In genomic region chr7:151410405-151411390, GRCh38 we compare ENCODE assay signal across 9 cellular contexts. TPM values are rescaled to one million over a fixed set of nuclear protein-coding genes. Genes with fewer than 3 reads are reported as not detected.
DNase-seq lines count a peak whose midpoint lies in the region; ATAC-seq, FAIRE-seq and TF ChIP-seq lines count a peak whose summit lies in the region.
"Had no signal": no experiment of that assay in that cellular context is flagged by ENCODE, and none has a peak within 500 bp of the region (broad histone marks: within the 10 kb centered on the region; RNA-seq: fewer than 3 reads in every experiment).

No MANE protein-coding gene starts in this region.

- H3K9me3 ChIP-seq in breast epithelium, result no peaks in the 10 kb centered on the region

- CTCF ChIA-PET in MCF 10A (lab: Yijun Ruan, JAX), result no interaction called here

- H3K27me3 Mint-ChIP-seq in MCF 10A (ENCODE audit: insufficient read depth, unreplicated experiment), result peaks cover 41% of the 10 kb centered on the region
- H3K27me3 Mint-ChIP-seq in effector memory CD8-positive, alpha-beta T cell, result peaks cover 17 to 21% of the 10 kb centered on the region in 2 donors
- H3K27me3 Mint-ChIP-seq in activated T-helper 2 cell treated with anti-CD3 and anti-CD28 coated beads, Interferon-gamma antibody, Interleukin-2, Interleukin-4, amounts not matched to agents 10 μg/mL and 5 μg/mL and 100 μg/mL, durations not matched to agents 14 hours and 24 hours and 36 hours (ENCODE audit: low read depth), result peaks cover 52% of the 10 kb centered on the region

- H3K9me3 Mint-ChIP-seq in MCF 10A (ENCODE audit: unreplicated experiment), result no peaks in the 10 kb centered on the region
- no peaks in the 10 kb centered on the region for H3K9me3 Mint-ChIP-seq in effector memory CD8-positive, alpha-beta T cell
- H3K9me3 Mint-ChIP-seq in activated T-helper 2 cell treated with anti-CD3 and anti-CD28 coated beads, Interferon-gamma antibody, Interleukin-2, Interleukin-4, amounts not matched to agents 10 μg/mL and 5 μg/mL and 100 μg/mL, durations not matched to agents 14 hours and 24 hours and 36 hours, result no peaks in the 10 kb centered on the region

- peaks cover 4% of the 10 kb centered on the region in 2 donors for H3K4me1 ChIP-seq in breast epithelium

- FAIRE-seq in GM12892 (lab: Jason Lieb, UNC), result no peak

- BruUV-seq in MCF 10A (replicated peaks; lab: Mats Ljungman, UMichigan), result no TSS peak

- H3K4me3 Mint-ChIP-seq in MCF 10A (ENCODE audit: unreplicated experiment), result no peak overlapping the region
- peak overlapping the region; percentile 73 to 87 for H3K4me3 Mint-ChIP-seq in effector memory CD8-positive, alpha-beta T cell
- no peak overlapping the region for H3K4me3 Mint-ChIP-seq in activated T-helper 2 cell treated with anti-CD3 and anti-CD28 coated beads, Interferon-gamma antibody, Interleukin-2, Interleukin-4, amounts not matched to agents 10 μg/mL and 5 μg/mL and 100 μg/mL, durations not matched to agents 14 hours and 24 hours and 36 hours (ENCODE audit: low read depth)

- H3K4me3 ChIP-seq in breast epithelium, result peak overlapping the region; percentile 59 to 95 (median 77)

- H3K36me3 Mint-ChIP-seq in MCF 10A (ENCODE audit: insufficient read depth, unreplicated experiment), result no peaks in the 10 kb centered on the region
- peaks cover 47% of the 10 kb centered on the region for H3K36me3 Mint-ChIP-seq in effector memory CD8-positive, alpha-beta T cell (ENCODE audit: insufficient read depth)
- H3K36me3 Mint-ChIP-seq in activated T-helper 2 cell treated with anti-CD3 and anti-CD28 coated beads, Interferon-gamma antibody, Interleukin-2, Interleukin-4, amounts not matched to agents 10 μg/mL and 5 μg/mL and 100 μg/mL, durations not matched to agents 14 hours and 24 hours and 36 hours (ENCODE audit: low read depth), result no peaks in the 10 kb centered on the region

- no peaks in the 10 kb centered on the region for H3K36me3 ChIP-seq in breast epithelium

- H3K27ac Mint-ChIP-seq in MCF 10A (ENCODE audit: low read depth, unreplicated experiment), result no peak overlapping the region
- peak overlapping the region; percentile 93 to 98 for H3K27ac Mint-ChIP-seq in effector memory CD8-positive, alpha-beta T cell
- no peak overlapping the region for H3K27ac Mint-ChIP-seq in activated T-helper 2 cell treated with anti-CD3 and anti-CD28 coated beads, Interferon-gamma antibody, Interleukin-2, Interleukin-4, amounts not matched to agents 10 μg/mL and 5 μg/mL and 100 μg/mL, durations not matched to agents 14 hours and 24 hours and 36 hours

- intact Hi-C loops in breast epithelium (cut with DNase I; ENCODE audit: low total_unique reads) (no loop called here), MCF 10A (cut with micrococcal nuclease) (no loop called here)
- intact Hi-C loops in activated T-helper 2 cell treated with anti-CD3 and anti-CD28 coated beads, Interferon-gamma antibody, Interleukin-2, Interleukin-4, amounts not matched to agents 10 μg/mL and 5 μg/mL and 100 μg/mL, durations not matched to agents 14 hours and 24 hours and 36 hours (cut with micrococcal nuclease), result loop anchor here (5.0 kb wide), 1 partner anchor 43 kb away; no protein-coding TSS in a partner anchor

- peak overlapping the region; percentile 91 to 92 for H3K27ac ChIP-seq in breast epithelium

- TF ChIP-seq POLR2A in breast epithelium (IDR thresholded peaks at IDR 0.05) (peak; percentile 14), GM12892 (IDR thresholded peaks at IDR 0.05; ENCODE audit: low read depth, low read length) (no peak)

- peaks cover 0 to 17% of the 10 kb centered on the region in 2 donors for H3K27me3 ChIP-seq in breast epithelium

- TF ChIP-seq CTCF in breast epithelium (IDR thresholded peaks at IDR 0.05) (no peak), MCF 10A (IDR thresholded peaks at IDR 0.05; ENCODE audit: unreplicated experiment) (no peak)

- H3K4me1 Mint-ChIP-seq in MCF 10A (ENCODE audit: insufficient read depth, unreplicated experiment), result peaks cover 4% of the 10 kb centered on the region
- peaks cover 22 to 42% of the 10 kb centered on the region in 2 donors for H3K4me1 Mint-ChIP-seq in effector memory CD8-positive, alpha-beta T cell (ENCODE audit: low read depth in 2 of 2)
- peaks cover 18% of the 10 kb centered on the region for H3K4me1 Mint-ChIP-seq in activated T-helper 2 cell treated with anti-CD3 and anti-CD28 coated beads, Interferon-gamma antibody, Interleukin-2, Interleukin-4, amounts not matched to agents 10 μg/mL and 5 μg/mL and 100 μg/mL, durations not matched to agents 14 hours and 24 hours and 36 hours (ENCODE audit: low read depth)

- ATAC-seq in effector memory CD8-positive, alpha-beta T cell (replicated peaks), result peak; percentile 13
- ATAC-seq in GM21723 (IDR thresholded peaks at IDR 0.05; ENCODE audit: unreplicated experiment), result no peak

- POLR2A ChIA-PET in MCF 10A (lab: Yijun Ruan, JAX), result interaction anchor here (0.7 kb wide), 1 partner anchor 10 kb away, joined by 3 read pairs; no protein-coding TSS in a partner anchor

- DNase-seq in breast epithelium (ENCODE audit: low spot score in 2 of 2) (no peak), MCF 10A (ENCODE audit: unreplicated experiment) (no peak), myocyte (ENCODE audit: low read depth) (peak; percentile 17), GM12892 (ENCODE audit: insufficient read length) (no peak), HuH-7.5 (ENCODE audit: low spot score) (no peak)
- DNase-seq in effector memory CD8-positive, alpha-beta T cell, result peak in 2 of 3 experiments; percentile 44 to 54
- no peak for DNase-seq in activated T-helper 2 cell treated with anti-CD3 and anti-CD28 coated beads, Interferon-gamma antibody, Interleukin-2, Interleukin-4, amounts not matched to agents 10 μg/mL and 5 μg/mL and 100 μg/mL, durations not matched to agents 14 hours and 24 hours and 36 hours (ENCODE audit: low spot score)

RNA-seq across cellular contexts. Expression of gene WDR86, which starts 0.9 kb away (rescaled TPM):
- total RNA-seq in breast epithelium (10 to 100 TPM; 15.5 to 61.5 (median 57.0) TPM), MCF 10A (2022) (not detected in 2 replicates), myocyte (0.42 TPM in 1 of 2 replicates, not detected in the other)
- 0.54 TPM for polyA plus RNA-seq in myocyte (2012)
- not detected in 2 replicates for total RNA-seq in activated T-helper 2 cell treated with anti-CD3 and anti-CD28 coated beads, Interferon-gamma antibody, Interleukin-2, Interleukin-4, amounts not matched to agents 10 μg/mL and 5 μg/mL and 100 μg/mL, durations not matched to agents 14 hours and 24 hours and 36 hours
- 0.19 TPM for polyA plus RNA-seq in GM12892 (2012; ENCODE audit: missing spikeins)

RNA-seq across cellular contexts. Expression of gene CRYGN, which starts 29.2 kb away (rescaled TPM):
- total RNA-seq in breast epithelium (1 to 10 TPM in 1 of 3 donors, under 1 TPM in 1, not detected in 1; 0.98 to 1.3 TPM), MCF 10A (2022) (not detected in 2 replicates), myocyte (0.16 TPM in 1 of 2 replicates, not detected in the other)
- polyA plus RNA-seq in myocyte (2012), result 0.06 TPM
- total RNA-seq in activated T-helper 2 cell treated with anti-CD3 and anti-CD28 coated beads, Interferon-gamma antibody, Interleukin-2, Interleukin-4, amounts not matched to agents 10 μg/mL and 5 μg/mL and 100 μg/mL, durations not matched to agents 14 hours and 24 hours and 36 hours, result not detected in 2 replicates
- polyA plus RNA-seq in GM12892 (2012; ENCODE audit: missing spikeins), result not detected
- total RNA-seq: LHCN-M2 had no signal

Comparison
In these comparisons a context has a peak if more than half of its experiments do, and no peak if none do; other contexts are left out.
1. RNA of gene WDR86, which starts 0.9 kb away (total RNA-seq): 15.5 to 61.5 TPM in breast epithelium; 0.42 TPM in myocyte, not detected in MCF 10A and not detected in activated T-helper 2 cell treated with anti-CD3 and anti-CD28 coated beads, Interferon-gamma antibody, Interleukin-2, Interleukin-4, amounts not matched to agents 10 μg/mL and 5 μg/mL and 100 μg/mL, durations not matched to agents 14 hours and 24 hours and 36 hours; every median in the first group is over 10 times any median in the second.
2. DNase-seq: peak in effector memory CD8-positive, alpha-beta T cell (2 of 3) and myocyte (single experiment); none in breast epithelium (0 of 2), MCF 10A (single experiment), activated T-helper 2 cell treated with anti-CD3 and anti-CD28 coated beads, Interferon-gamma antibody, Interleukin-2, Interleukin-4, amounts not matched to agents 10 μg/mL and 5 μg/mL and 100 μg/mL, durations not matched to agents 14 hours and 24 hours and 36 hours (single experiment), GM12892 (single experiment) and HuH-7.5 (single experiment).
3. H3K27ac Mint-ChIP-seq: peak in effector memory CD8-positive, alpha-beta T cell (2 of 2); none in MCF 10A (single experiment) and activated T-helper 2 cell treated with anti-CD3 and anti-CD28 coated beads, Interferon-gamma antibody, Interleukin-2, Interleukin-4, amounts not matched to agents 10 μg/mL and 5 μg/mL and 100 μg/mL, durations not matched to agents 14 hours and 24 hours and 36 hours (single experiment).
4. H3K4me3 Mint-ChIP-seq: peak in effector memory CD8-positive, alpha-beta T cell (2 of 2); none in MCF 10A (single experiment) and activated T-helper 2 cell treated with anti-CD3 and anti-CD28 coated beads, Interferon-gamma antibody, Interleukin-2, Interleukin-4, amounts not matched to agents 10 μg/mL and 5 μg/mL and 100 μg/mL, durations not matched to agents 14 hours and 24 hours and 36 hours (single experiment).